15 cellular contexts compared by ENCODE assay signal in the genomic region with DNA sequence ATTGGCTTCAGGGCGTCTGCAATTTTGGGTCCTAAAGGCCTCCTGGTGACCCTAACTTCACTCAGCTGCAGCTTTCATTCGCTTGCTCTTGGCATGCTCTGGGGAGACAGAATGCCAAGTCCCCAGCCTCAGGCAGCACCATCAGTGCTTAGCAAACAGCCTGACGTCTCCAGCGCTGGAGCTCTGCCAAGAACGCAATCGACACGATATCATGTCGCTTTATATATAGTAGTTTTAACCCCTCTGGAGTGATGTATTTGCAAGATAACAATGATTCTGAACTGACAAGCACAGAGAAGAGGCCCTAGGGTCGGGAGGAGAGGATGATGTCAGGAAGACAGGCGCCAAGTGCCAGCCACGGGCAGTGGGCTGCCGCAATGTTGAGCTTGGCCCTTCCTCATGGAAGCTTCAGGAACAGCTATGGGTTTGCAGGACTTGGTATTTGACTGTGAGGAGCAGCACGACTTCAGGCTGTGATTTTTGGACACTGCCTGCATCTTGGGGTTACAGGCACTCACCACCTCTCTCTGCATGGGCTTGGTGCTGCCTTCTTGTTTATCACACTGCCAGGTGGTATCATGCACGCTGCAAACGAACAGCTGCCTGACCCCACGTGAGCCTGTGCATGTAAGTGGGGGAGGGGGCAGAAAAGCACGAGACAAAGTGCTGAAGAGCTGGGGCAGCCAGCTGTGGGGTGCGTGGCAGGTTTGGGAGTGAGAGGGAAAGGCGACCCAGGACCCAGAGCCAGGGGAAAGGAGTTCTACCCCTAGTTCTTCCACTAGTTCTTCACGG. TPM values are rescaled to one million over a fixed set of nuclear protein-coding genes. Genes with fewer than 3 reads are reported as not detected.
DNase-seq lines count a peak whose midpoint lies in the region; ATAC-seq, FAIRE-seq and TF ChIP-seq lines count a peak whose summit lies in the region.
"Had no signal": no experiment of that assay in that cellular context is flagged by ENCODE, and none has a peak within 500 bp of the region (broad histone marks: within the 10 kb centered on the region; RNA-seq: fewer than 3 reads in every experiment).

No MANE protein-coding gene starts in this region.

- no peak for TF ChIP-seq CTCF in left ventricle myocardium inferior (IDR thresholded peaks at IDR 0.05; ENCODE audit: borderline replicate concordance)

- FAIRE-seq in HTR-8/SVneo (lab: Jason Lieb, UNC): no peak

- DNase-seq in Right ventricle myocardium inferior (ENCODE audit: missing footprints) (peak; percentile 54), left ventricle myocardium inferior (no peak), NCI-H2171 treated with DMSO at 0.1 percent for 48 hours (lab: John Stamatoyannopoulos, UW) (peak; percentile 78), amygdala (lab: John Stamatoyannopoulos, UW) (peak in 43 of 56 donors; percentile 14 to 83 (median 48)), superior temporal gyrus (ENCODE audit: extremely low spot score) (peak; percentile 74), HTR-8/SVneo (ENCODE audit: insufficient read length, low spot score) (no peak)
- DNase-seq in activated effector memory CD4-positive, alpha-beta T cell treated with Interleukin-2 at 50 U/mL for 16 hours: no peak
- DNase-seq: activated CD4-positive, alpha-beta T cell treated with anti-CD3 and anti-CD28 coated beads, Interleukin-2, amount 50 U/mL, for 1 hour; activated naive CD4-positive, alpha-beta T cell treated with anti-CD3 and anti-CD28 coated beads for 36 hours; cortex of kidney; foreskin keratinocyte; H9; left cardiac atrium; MM.1S had no signal

- no peak overlapping the region for H3K4me3 ChIP-seq in left ventricle myocardium inferior

- no peak overlapping the region for H3K27ac ChIP-seq in left ventricle myocardium inferior (replicated peaks)
- H3K27ac ChIP-seq: foreskin keratinocyte had no signal

- peaks cover 94% of the 10 kb centered on the region for H3K27me3 ChIP-seq in left ventricle myocardium inferior (ENCODE audit: low read depth)
- H3K27me3 ChIP-seq: foreskin keratinocyte had no signal

- H3K4me1 ChIP-seq in left ventricle myocardium inferior: no peaks in the 10 kb centered on the region
- H3K4me1 ChIP-seq: foreskin keratinocyte had no signal

- H3K9me3 ChIP-seq in left ventricle myocardium inferior (replicated peaks): no peaks in the 10 kb centered on the region

- H3K36me3 ChIP-seq in left ventricle myocardium inferior: no peaks in the 10 kb centered on the region

- ATAC-seq in Right ventricle myocardium inferior (no peak), HG03045 (IDR thresholded peaks at IDR 0.05; ENCODE audit: unreplicated experiment) (no peak)
- ATAC-seq: foreskin keratinocyte had no signal

- intact Hi-C loops in Right ventricle myocardium inferior (cut with DNase I) (no loop called here), left ventricle myocardium inferior (cut with micrococcal nuclease) (no loop called here)

RNA-seq across cellular contexts. Expression of a gene that starts 26.1 kb away (rescaled TPM):
- total RNA-seq in Right ventricle myocardium inferior (0.16 TPM), left ventricle myocardium inferior (0.08 TPM)

RNA-seq across cellular contexts. Expression of a gene that starts 54.2 kb away (rescaled TPM):
- total RNA-seq in Right ventricle myocardium inferior: 0.32 TPM
- total RNA-seq in left ventricle myocardium inferior: 0.30 TPM

Comparison
In these comparisons a context has a peak if more than half of its experiments do, and no peak if none do; other contexts are left out.
1. DNase-seq: peak in Right ventricle myocardium inferior (single experiment), NCI-H2171 treated with DMSO at 0.1 percent for 48 hours (single experiment), amygdala (43 of 56) and superior temporal gyrus (single experiment); none in left ventricle myocardium inferior (single experiment), HTR-8/SVneo (single experiment) and activated effector memory CD4-positive, alpha-beta T cell treated with Interleukin-2 at 50 U/mL for 16 hours (single experiment).